ENCODE assay signal across 1 cellular context in the genomic region with DNA sequence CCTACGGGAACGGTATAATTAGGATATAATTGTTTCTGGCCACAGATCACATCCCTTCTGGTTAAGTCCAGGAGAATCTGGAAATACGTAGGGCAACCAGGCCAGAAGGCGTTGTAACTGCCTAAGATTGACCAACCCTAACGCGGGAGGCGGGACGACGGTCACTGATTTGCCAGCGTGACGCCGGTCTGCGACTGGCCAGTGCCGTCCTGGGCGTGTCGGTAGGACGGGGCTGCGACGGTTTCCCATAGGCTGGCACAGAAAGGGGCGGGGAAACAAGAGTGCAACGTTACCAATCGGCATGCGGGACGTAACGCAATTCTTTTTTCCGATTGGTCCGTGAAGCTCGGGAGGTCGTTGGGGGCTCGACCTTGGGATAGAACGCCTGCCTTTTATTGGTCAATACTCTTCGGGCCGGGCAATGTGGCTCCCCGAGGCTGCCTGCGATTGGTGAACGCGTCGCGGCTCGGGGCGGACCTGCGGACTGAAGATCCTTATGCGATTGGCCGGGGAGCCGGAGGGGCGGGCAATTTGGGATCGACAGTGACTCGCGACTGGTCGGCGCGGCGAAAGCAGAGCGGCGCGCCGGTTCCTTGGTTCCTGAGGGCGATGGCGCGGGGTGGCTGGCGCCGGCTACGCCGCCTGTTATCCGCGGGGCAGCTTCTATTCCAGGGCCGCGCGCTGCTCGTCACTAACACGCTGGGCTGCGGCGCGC.
A peak's percentile ranks its signal among the peaks of the same experiment; 100 is the strongest.
TF ChIP-seq lines count a peak whose summit lies in the region.

TSS of gene MPV17L2 (plus strand) at position 546 of the 715 bp plus-strand sequence. CDS start at position 610, 64 bp downstream.

TF ChIP-seq in HepG2, 621 proteins besides CTCF, POLR2A, EP300 and RAD21 (continued from another document and continues in another):
- TF ChIP-seq ZNF674 (CRISPR knock-in tag; IDR thresholded peaks at IDR 0.05; ENCODE audit: low read depth) (no peak), ZNF232 (CRISPR knock-in tag; IDR thresholded peaks at IDR 0.05; ENCODE audit: borderline replicate concordance) (0 out of 2 replicates have a peak, but pooled peaks have one; percentile 66), TAF15 (IDR thresholded peaks at IDR 0.05; ENCODE audit: low read depth, low read length, poor library complexity, severe bottlenecking) (no peak), MED13 (CRISPR knock-in tag; IDR thresholded peaks at IDR 0.05) (peak; percentile 63; the same call in 1 of the 2 replicates), ZNF260 (CRISPR knock-in tag; IDR thresholded peaks at IDR 0.05; ENCODE audit: borderline replicate concordance, low read depth) (no peak), ZNF7 (CRISPR knock-in tag; IDR thresholded peaks at IDR 0.05) (no peak), ZNF354B (CRISPR knock-in tag; IDR thresholded peaks at IDR 0.05) (0 out of 2 replicates have a peak, but pooled peaks have one; percentile 52), ZNF33A (CRISPR knock-in tag; IDR thresholded peaks at IDR 0.05; ENCODE audit: borderline replicate concordance) (no peak), HNRNPLL (IDR thresholded peaks at IDR 0.05; ENCODE audit: low read depth, low read length, poor library complexity, severe bottlenecking) (peak; percentile 50), GTF2F1 (IDR thresholded peaks at IDR 0.05; ENCODE audit: low read length) (no peak), RAD51 (IDR thresholded peaks at IDR 0.05; ENCODE audit: borderline replicate concordance) (no peak), ZNF564 (CRISPR knock-in tag; IDR thresholded peaks at IDR 0.05) (no peak), ZGPAT (CRISPR knock-in tag; IDR thresholded peaks at IDR 0.05) (no peak), ZNF766 (CRISPR knock-in tag; IDR thresholded peaks at IDR 0.05; ENCODE audit: borderline replicate concordance) (peak; percentile 67; the same call in 1 of the 2 replicates), SCMH1 (CRISPR knock-in tag; IDR thresholded peaks at IDR 0.05; ENCODE audit: borderline replicate concordance) (no peak), PITX1 (CRISPR knock-in tag; IDR thresholded peaks at IDR 0.05) (no peak), POGK (CRISPR knock-in tag; conservative IDR thresholded peaks at IDR 0.05) (peak; percentile 66; the same call in 1 of the 2 replicates), ZUFSP (CRISPR knock-in tag; IDR thresholded peaks at IDR 0.05; ENCODE audit: borderline replicate concordance) (no peak), ZFX (CRISPR knock-in tag; IDR thresholded peaks at IDR 0.05; ENCODE audit: low read depth) (peak; percentile 81), MTF1 (CRISPR knock-in tag; IDR thresholded peaks at IDR 0.05) (no peak), ZNF605 (CRISPR knock-in tag; IDR thresholded peaks at IDR 0.05) (0 out of 2 replicates have a peak, but pooled peaks have one; percentile 73), ZNF10 (CRISPR knock-in tag; IDR thresholded peaks at IDR 0.05; ENCODE audit: borderline replicate concordance, low read depth) (no peak), ZNF614 (CRISPR knock-in tag; IDR thresholded peaks at IDR 0.05; ENCODE audit: borderline replicate concordance) (no peak), IRX3 (CRISPR knock-in tag; IDR thresholded peaks at IDR 0.05; ENCODE audit: borderline replicate concordance, low read depth) (0 out of 2 replicates have a peak, but pooled peaks have one; percentile 66), CENPX (CRISPR knock-in tag; IDR thresholded peaks at IDR 0.05) (no peak), DBP (CRISPR knock-in tag; IDR thresholded peaks at IDR 0.05; ENCODE audit: not compliant biosample characterization) (no peak), ZNF562 (CRISPR knock-in tag; IDR thresholded peaks at IDR 0.05; ENCODE audit: borderline replicate concordance) (no peak)
- TF ChIP-seq, protein P1, sequence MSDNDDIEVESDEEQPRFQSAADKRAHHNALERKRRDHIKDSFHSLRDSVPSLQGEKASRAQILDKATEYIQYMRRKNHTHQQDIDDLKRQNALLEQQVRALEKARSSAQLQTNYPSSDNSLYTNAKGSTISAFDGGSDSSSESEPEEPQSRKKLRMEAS (IDR thresholded peaks at IDR 0.05) = peak; percentile 72; the same call in 1 of the 2 replicates
- TF ChIP-seq, protein P2, sequence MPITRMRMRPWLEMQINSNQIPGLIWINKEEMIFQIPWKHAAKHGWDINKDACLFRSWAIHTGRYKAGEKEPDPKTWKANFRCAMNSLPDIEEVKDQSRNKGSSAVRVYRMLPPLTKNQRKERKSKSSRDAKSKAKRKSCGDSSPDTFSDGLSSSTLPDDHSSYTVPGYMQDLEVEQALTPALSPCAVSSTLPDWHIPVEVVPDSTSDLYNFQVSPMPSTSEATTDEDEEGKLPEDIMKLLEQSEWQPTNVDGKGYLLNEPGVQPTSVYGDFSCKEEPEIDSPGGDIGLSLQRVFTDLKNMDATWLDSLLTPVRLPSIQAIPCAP (CRISPR knock-in tag; IDR thresholded peaks at IDR 0.05; ENCODE audit: low read depth) = no peak
- TF ChIP-seq, protein P3, sequence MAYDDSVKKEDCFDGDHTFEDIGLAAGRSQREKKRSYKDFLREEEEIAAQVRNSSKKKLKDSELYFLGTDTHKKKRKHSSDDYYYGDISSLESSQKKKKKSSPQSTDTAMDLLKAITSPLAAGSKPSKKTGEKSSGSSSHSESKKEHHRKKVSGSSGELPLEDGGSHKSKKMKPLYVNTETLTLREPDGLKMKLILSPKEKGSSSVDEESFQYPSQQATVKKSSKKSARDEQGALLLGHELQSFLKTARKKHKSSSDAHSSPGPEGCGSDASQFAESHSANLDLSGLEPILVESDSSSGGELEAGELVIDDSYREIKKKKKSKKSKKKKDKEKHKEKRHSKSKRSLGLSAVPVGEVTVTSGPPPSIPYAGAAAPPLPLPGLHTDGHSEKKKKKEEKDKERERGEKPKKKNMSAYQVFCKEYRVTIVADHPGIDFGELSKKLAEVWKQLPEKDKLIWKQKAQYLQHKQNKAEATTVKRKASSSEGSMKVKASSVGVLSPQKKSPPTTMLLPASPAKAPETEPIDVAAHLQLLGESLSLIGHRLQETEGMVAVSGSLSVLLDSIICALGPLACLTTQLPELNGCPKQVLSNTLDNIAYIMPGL (CRISPR knock-in tag; IDR thresholded peaks at IDR 0.05; ENCODE audit: borderline replicate concordance in 1 of 2, low read depth in 1 of 2) = 0 out of 4 replicates have a peak, but pooled peaks have one; percentile 3 to 21
- TF ChIP-seq, protein P4, sequence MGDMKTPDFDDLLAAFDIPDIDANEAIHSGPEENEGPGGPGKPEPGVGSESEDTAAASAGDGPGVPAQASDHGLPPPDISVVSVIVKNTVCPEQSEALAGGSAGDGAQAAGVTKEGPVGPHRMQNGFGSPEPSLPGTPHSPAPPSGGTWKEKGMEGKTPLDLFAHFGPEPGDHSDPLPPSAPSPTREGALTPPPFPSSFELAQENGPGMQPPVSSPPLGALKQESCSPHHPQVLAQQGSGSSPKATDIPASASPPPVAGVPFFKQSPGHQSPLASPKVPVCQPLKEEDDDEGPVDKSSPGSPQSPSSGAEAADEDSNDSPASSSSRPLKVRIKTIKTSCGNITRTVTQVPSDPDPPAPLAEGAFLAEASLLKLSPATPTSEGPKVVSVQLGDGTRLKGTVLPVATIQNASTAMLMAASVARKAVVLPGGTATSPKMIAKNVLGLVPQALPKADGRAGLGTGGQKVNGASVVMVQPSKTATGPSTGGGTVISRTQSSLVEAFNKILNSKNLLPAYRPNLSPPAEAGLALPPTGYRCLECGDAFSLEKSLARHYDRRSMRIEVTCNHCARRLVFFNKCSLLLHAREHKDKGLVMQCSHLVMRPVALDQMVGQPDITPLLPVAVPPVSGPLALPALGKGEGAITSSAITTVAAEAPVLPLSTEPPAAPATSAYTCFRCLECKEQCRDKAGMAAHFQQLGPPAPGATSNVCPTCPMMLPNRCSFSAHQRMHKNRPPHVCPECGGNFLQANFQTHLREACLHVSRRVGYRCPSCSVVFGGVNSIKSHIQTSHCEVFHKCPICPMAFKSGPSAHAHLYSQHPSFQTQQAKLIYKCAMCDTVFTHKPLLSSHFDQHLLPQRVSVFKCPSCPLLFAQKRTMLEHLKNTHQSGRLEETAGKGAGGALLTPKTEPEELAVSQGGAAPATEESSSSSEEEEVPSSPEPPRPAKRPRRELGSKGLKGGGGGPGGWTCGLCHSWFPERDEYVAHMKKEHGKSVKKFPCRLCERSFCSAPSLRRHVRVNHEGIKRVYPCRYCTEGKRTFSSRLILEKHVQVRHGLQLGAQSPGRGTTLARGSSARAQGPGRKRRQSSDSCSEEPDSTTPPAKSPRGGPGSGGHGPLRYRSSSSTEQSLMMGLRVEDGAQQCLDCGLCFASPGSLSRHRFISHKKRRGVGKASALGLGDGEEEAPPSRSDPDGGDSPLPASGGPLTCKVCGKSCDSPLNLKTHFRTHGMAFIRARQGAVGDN (CRISPR knock-in tag; IDR thresholded peaks at IDR 0.05) = peak; percentile 55
- TF ChIP-seq, protein P5, sequence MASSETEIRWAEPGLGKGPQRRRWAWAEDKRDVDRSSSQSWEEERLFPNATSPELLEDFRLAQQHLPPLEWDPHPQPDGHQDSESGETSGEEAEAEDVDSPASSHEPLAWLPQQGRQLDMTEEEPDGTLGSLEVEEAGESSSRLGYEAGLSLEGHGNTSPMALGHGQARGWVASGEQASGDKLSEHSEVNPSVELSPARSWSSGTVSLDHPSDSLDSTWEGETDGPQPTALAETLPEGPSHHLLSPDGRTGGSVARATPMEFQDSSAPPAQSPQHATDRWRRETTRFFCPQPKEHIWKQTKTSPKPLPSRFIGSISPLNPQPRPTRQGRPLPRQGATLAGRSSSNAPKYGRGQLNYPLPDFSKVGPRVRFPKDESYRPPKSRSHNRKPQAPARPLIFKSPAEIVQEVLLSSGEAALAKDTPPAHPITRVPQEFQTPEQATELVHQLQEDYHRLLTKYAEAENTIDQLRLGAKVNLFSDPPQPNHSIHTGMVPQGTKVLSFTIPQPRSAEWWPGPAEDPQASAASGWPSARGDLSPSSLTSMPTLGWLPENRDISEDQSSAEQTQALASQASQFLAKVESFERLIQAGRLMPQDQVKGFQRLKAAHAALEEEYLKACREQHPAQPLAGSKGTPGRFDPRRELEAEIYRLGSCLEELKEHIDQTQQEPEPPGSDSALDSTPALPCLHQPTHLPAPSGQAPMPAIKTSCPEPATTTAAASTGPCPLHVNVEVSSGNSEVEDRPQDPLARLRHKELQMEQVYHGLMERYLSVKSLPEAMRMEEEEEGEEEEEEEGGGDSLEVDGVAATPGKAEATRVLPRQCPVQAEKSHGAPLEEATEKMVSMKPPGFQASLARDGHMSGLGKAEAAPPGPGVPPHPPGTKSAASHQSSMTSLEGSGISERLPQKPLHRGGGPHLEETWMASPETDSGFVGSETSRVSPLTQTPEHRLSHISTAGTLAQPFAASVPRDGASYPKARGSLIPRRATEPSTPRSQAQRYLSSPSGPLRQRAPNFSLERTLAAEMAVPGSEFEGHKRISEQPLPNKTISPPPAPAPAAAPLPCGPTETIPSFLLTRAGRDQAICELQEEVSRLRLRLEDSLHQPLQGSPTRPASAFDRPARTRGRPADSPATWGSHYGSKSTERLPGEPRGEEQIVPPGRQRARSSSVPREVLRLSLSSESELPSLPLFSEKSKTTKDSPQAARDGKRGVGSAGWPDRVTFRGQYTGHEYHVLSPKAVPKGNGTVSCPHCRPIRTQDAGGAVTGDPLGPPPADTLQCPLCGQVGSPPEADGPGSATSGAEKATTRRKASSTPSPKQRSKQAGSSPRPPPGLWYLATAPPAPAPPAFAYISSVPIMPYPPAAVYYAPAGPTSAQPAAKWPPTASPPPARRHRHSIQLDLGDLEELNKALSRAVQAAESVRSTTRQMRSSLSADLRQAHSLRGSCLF (CRISPR knock-in tag; IDR thresholded peaks at IDR 0.05; ENCODE audit: borderline replicate concordance) = no peak
- TF ChIP-seq, protein P6, sequence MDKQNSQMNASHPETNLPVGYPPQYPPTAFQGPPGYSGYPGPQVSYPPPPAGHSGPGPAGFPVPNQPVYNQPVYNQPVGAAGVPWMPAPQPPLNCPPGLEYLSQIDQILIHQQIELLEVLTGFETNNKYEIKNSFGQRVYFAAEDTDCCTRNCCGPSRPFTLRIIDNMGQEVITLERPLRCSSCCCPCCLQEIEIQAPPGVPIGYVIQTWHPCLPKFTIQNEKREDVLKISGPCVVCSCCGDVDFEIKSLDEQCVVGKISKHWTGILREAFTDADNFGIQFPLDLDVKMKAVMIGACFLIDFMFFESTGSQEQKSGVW (CRISPR knock-in tag; IDR thresholded peaks at IDR 0.05; ENCODE audit: borderline replicate concordance) = no peak
